1 cellular context compared by ENCODE assay signal in genomic region chr3:105367406-105368213, GRCh38.
TF ChIP-seq lines count a peak whose summit lies in the region.

No MANE protein-coding gene starts in this region.

TF ChIP-seq in HepG2, 621 proteins besides CTCF, POLR2A, EP300 and RAD21 (continued from another document and continues in another):
- peak in 1 of 2 experiments; percentile 16; a peak in 1 of 4 replicates for TF ChIP-seq HMGXB4 (CRISPR knock-in tag; IDR thresholded peaks at IDR 0.05; ENCODE audit: borderline replicate concordance in 1 of 2, low read depth in 1 of 2)
- TF ChIP-seq ETV5 (CRISPR knock-in tag; IDR thresholded peaks at IDR 0.05; ENCODE audit: borderline replicate concordance): no peak
- 0 out of 2 replicates have a peak, but pooled peaks have one; percentile 11 for TF ChIP-seq ZNF547 (CRISPR knock-in tag; IDR thresholded peaks at IDR 0.05)
- TF ChIP-seq ZNF878 (CRISPR knock-in tag; IDR thresholded peaks at IDR 0.05): 0 out of 2 replicates have a peak, but pooled peaks have one; percentile 40
- TF ChIP-seq ZNF788 (CRISPR knock-in tag; IDR thresholded peaks at IDR 0.05; ENCODE audit: borderline replicate concordance): 0 out of 2 replicates have a peak, but pooled peaks have one; percentile 23
- no peak for TF ChIP-seq PPARG (CRISPR knock-in tag; conservative IDR thresholded peaks at IDR 0.05)
- TF ChIP-seq ZFX (CRISPR knock-in tag; IDR thresholded peaks at IDR 0.05; ENCODE audit: low read depth): peak; percentile 65
- TF ChIP-seq ZNF205 (CRISPR knock-in tag; IDR thresholded peaks at IDR 0.05): no peak
- TF ChIP-seq SATB2 (CRISPR knock-in tag; IDR thresholded peaks at IDR 0.05): peak; percentile 83
- 0 out of 2 replicates have a peak, but pooled peaks have one; percentile 39 for TF ChIP-seq ONECUT2 (CRISPR knock-in tag; IDR thresholded peaks at IDR 0.05)
- TF ChIP-seq ZNF564 (CRISPR knock-in tag; IDR thresholded peaks at IDR 0.05): peak; percentile 41; the same call in 1 of the 2 replicates
- TF ChIP-seq ZNF276 (CRISPR knock-in tag; IDR thresholded peaks at IDR 0.05; ENCODE audit: low read depth): peak; percentile 57; the same call in 1 of the 2 replicates
- peak; percentile 68 for TF ChIP-seq ZC3H13 (CRISPR knock-in tag; IDR thresholded peaks at IDR 0.05)
- 0 out of 2 replicates have a peak, but pooled peaks have one; percentile 47 for TF ChIP-seq ZNF780A (CRISPR knock-in tag; IDR thresholded peaks at IDR 0.05)
- no peak for TF ChIP-seq DZIP1 (CRISPR knock-in tag; IDR thresholded peaks at IDR 0.05)
- peak; percentile 75 for TF ChIP-seq MED13 (CRISPR knock-in tag; IDR thresholded peaks at IDR 0.05)
- no peak; the same call in 1 of the 2 replicates for TF ChIP-seq ZNF768 (CRISPR knock-in tag; IDR thresholded peaks at IDR 0.05)
- TF ChIP-seq PATZ1 (CRISPR knock-in tag; IDR thresholded peaks at IDR 0.05): peak; percentile 34
- TF ChIP-seq SIN3B (IDR thresholded peaks at IDR 0.05; ENCODE audit: low read length): 0 out of 2 replicates have a peak, but pooled peaks have one; percentile 41
- TF ChIP-seq MXD4 (CRISPR knock-in tag; IDR thresholded peaks at IDR 0.05): 0 out of 2 replicates have a peak, but pooled peaks have one; percentile 3
- peak; percentile 61; the same call in 1 of the 2 replicates for TF ChIP-seq PHF8 (CRISPR knock-in tag; IDR thresholded peaks at IDR 0.05)
- TF ChIP-seq BORCS8-MEF2B (CRISPR knock-in tag; IDR thresholded peaks at IDR 0.05): peak; percentile 46; the same call in 1 of the 2 replicates
- TF ChIP-seq CENPBD1 (CRISPR knock-in tag; IDR thresholded peaks at IDR 0.05; ENCODE audit: borderline replicate concordance, low read depth): no peak
- 0 out of 2 replicates have a peak, but pooled peaks have one; percentile 2 for TF ChIP-seq SP5 (CRISPR knock-in tag; IDR thresholded peaks at IDR 0.05; ENCODE audit: borderline replicate concordance, low read depth)
- no peak for TF ChIP-seq MYNN (CRISPR knock-in tag; IDR thresholded peaks at IDR 0.05; ENCODE audit: low read depth)
- peak; percentile 90 for TF ChIP-seq NFKB2 (CRISPR knock-in tag; IDR thresholded peaks at IDR 0.05; ENCODE audit: borderline replicate concordance)
- TF ChIP-seq HNF4A (CRISPR knock-in tag; IDR thresholded peaks at IDR 0.05): peak; percentile 46
- TF ChIP-seq HNF1A (IDR thresholded peaks at IDR 0.05; ENCODE audit: low read depth): no peak
- TF ChIP-seq HNF1A (CRISPR knock-in tag; IDR thresholded peaks at IDR 0.05; ENCODE audit: borderline replicate concordance): 0 out of 2 replicates have a peak, but pooled peaks have one; percentile 36
- TF ChIP-seq MEF2D (CRISPR knock-in tag; IDR thresholded peaks at IDR 0.05): peak; percentile 33; the same call in 1 of the 2 replicates
- no peak for TF ChIP-seq NR2F6 (IDR thresholded peaks at IDR 0.05)
- no peak for TF ChIP-seq NR2F6 (CRISPR knock-in tag; IDR thresholded peaks at IDR 0.05)
- 0 out of 2 replicates have a peak, but pooled peaks have one; percentile 60 for TF ChIP-seq MXD3 (CRISPR knock-in tag; IDR thresholded peaks at IDR 0.05)
- TF ChIP-seq HOXD1 (CRISPR knock-in tag; IDR thresholded peaks at IDR 0.05): 0 out of 2 replicates have a peak, but pooled peaks have one; percentile 10
- peak; percentile 81 for TF ChIP-seq ZNF687 (CRISPR knock-in tag; IDR thresholded peaks at IDR 0.05)
- no peak for TF ChIP-seq NBN (conservative IDR thresholded peaks at IDR 0.05)
- no peak for TF ChIP-seq NR1H2 (CRISPR knock-in tag; IDR thresholded peaks at IDR 0.05; ENCODE audit: borderline replicate concordance, low read depth)
- TF ChIP-seq MAX (IDR thresholded peaks at IDR 0.05): peak; percentile 71
- TF ChIP-seq DDIT3 (CRISPR knock-in tag; IDR thresholded peaks at IDR 0.05): no peak
- TF ChIP-seq ZNF121 (CRISPR knock-in tag; IDR thresholded peaks at IDR 0.05): peak; percentile 36; the same call in 1 of the 2 replicates
- TF ChIP-seq ZNF513 (CRISPR knock-in tag; conservative IDR thresholded peaks at IDR 0.05): no peak
